Comparison of ENCODE assay signal across 22 cellular contexts in the genomic region with DNA sequence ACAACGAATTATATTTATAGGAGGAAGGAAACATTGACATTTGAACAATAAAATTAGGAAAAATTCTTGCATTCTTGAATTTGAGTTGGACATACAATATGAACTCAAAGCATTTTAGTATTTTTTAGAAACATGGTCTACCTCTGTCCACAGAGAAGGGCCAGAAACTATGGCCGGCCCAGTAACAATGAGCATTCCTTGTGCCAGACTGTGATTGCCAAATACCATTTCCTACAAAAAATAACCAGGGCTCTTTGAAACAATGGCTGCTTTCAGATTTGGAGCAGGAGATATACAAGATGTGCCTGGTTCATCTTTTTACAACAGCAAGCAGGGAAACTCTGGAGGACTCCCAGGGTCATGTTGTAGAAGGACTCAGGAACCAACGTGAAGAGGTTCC. TPM values are rescaled to one million over a fixed set of nuclear protein-coding genes. Genes with fewer than 3 reads are reported as not detected.
"Had no signal": no experiment of that assay in that cellular context is flagged by ENCODE, and none has a peak within 500 bp of the region (broad histone marks: within the 10 kb centered on the region; RNA-seq: fewer than 3 reads in every experiment).

No MANE protein-coding gene starts in this region.

- H3K4me3 ChIP-seq: colonic mucosa, dorsolateral prefrontal cortex, esophagus squamous epithelium, heart left ventricle, left ventricle myocardium inferior, psoas muscle, stomach, thoracic aorta, transverse colon had no signal

- DNase-seq: cerebellar nuclear complex; colonic mucosa; dorsolateral prefrontal cortex; effector CD8-positive, alpha-beta T cell; esophagus squamous epithelium; heart left ventricle; hypothalamus; left ventricle myocardium inferior; mammary epithelial cell; naive thymus-derived CD4-positive, alpha-beta T cell; nephron progenitor cell; psoas muscle; small intestine; stimulated activated CD4-positive, alpha-beta T cell treated with anti-CD3 and anti-CD28 coated beads, Interleukin-12 subunit alpha, Interleukin-12 subunit beta, amount 100 ng/mL, for 4 hours; stimulated activated naive CD4-positive, alpha-beta T cell; stomach; substantia nigra; transverse colon had no signal

- H3K27me3 ChIP-seq: colonic mucosa, dorsolateral prefrontal cortex, esophagus squamous epithelium, heart left ventricle, stomach, transverse colon had no signal

- H3K9me3 ChIP-seq: colonic mucosa, esophagus squamous epithelium, heart left ventricle, left ventricle myocardium inferior, psoas muscle, thoracic aorta had no signal

- H3K27ac ChIP-seq: colonic mucosa, epithelial cell of prostate, esophagus squamous epithelium, heart left ventricle, left ventricle myocardium inferior, parathyroid adenoma, psoas muscle, stomach, thoracic aorta, transverse colon had no signal

- ATAC-seq: heart left ventricle; naive thymus-derived CD4-positive, alpha-beta T cell; psoas muscle had no signal

- H3K36me3 ChIP-seq: colonic mucosa, esophagus squamous epithelium, heart left ventricle, left ventricle myocardium inferior, stomach, thoracic aorta, transverse colon had no signal

- H3K4me3 Mint-ChIP-seq: naive thymus-derived CD4-positive, alpha-beta T cell; nephron progenitor cell had no signal

- H3K4me1 Mint-ChIP-seq: nephron progenitor cell had no signal

- H3K4me1 ChIP-seq: colonic mucosa, esophagus squamous epithelium, parathyroid adenoma, psoas muscle had no signal

- H3K27ac Mint-ChIP-seq: naive thymus-derived CD4-positive, alpha-beta T cell; nephron progenitor cell had no signal

RNA-seq across cellular contexts. Expression of gene NOS1AP, which starts 38.4 kb away (rescaled TPM):
- polyA plus RNA-seq: keratinocyte; naive thymus-derived CD4-positive, alpha-beta T cell had no signal
